Comparison of ENCODE assay signal across 6 cellular contexts in the genomic region with DNA sequence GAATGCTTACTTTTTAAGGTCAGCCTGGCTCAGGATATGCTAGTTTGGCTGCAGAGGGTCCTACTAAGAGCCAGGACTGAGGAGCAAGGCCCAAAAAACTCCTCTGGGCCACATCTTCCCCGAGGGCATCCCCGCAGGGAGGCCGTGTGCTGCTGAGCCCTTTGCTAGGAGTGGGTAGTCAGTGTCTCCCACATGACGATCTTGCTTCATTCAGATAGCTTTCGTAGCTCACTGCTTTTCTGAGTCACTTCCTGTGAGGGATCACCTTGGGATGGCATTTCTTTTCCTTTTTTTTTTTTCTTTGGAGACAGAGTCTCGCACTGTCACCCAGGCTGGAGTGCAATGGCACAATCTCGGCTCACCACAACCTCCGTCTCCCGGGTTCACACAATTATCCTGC. TPM values are rescaled to one million over a fixed set of nuclear protein-coding genes. Genes with fewer than 3 reads are reported as not detected.
DNase-seq lines count a peak whose midpoint lies in the region; ATAC-seq, FAIRE-seq and TF ChIP-seq lines count a peak whose summit lies in the region.
"Not testable (repeated sequence)": the region's sequence is repeated elsewhere in the genome, so short reads cannot be mapped to it uniquely, and the experiment has no call there.
"Had no signal": no experiment of that assay in that cellular context is flagged by ENCODE, and none has a peak within 500 bp of the region (broad histone marks: within the 10 kb centered on the region; RNA-seq: fewer than 3 reads in every experiment).

No MANE protein-coding gene starts in this region.

- H3K27me3 ChIP-seq in PC-3 (ENCODE audit: low read length); foreskin keratinocyte; thoracic aorta (replicated peaks; ENCODE audit: insufficient read depth): not testable (repeated sequence)

- not testable (repeated sequence) for FAIRE-seq in A549 (lab: Jason Lieb, UNC)

- H3K27ac ChIP-seq in A549; PC-3 (ENCODE audit: low read length); foreskin keratinocyte; thoracic aorta: not testable (repeated sequence)

- not testable (repeated sequence) for TF ChIP-seq RAD21 in A549 (conservative IDR thresholded peaks at IDR 0.05 in 1 of 2, IDR thresholded peaks at IDR 0.05 in 1 of 2)

- TF ChIP-seq POLR2A in A549 (IDR thresholded peaks at IDR 0.05; ENCODE audit: low read length), result not testable (repeated sequence)

- H3K9me2 ChIP-seq in PC-3 (replicated peaks; ENCODE audit: low read length), result not testable (repeated sequence)

- not testable (repeated sequence) for H3K9ac ChIP-seq in PC-3 (ENCODE audit: low read length)

- not testable (repeated sequence) for H4K20me1 ChIP-seq in PC-3 (ENCODE audit: low read length)

- not testable (repeated sequence) for H3K4me3 ChIP-seq in A549; PC-3 (ENCODE audit: low read length); thoracic aorta

- DNase-seq in A549 (ENCODE audit: low read depth in 1 of 2, low spot score in 1 of 2); PC-3; foreskin keratinocyte; thoracic aorta (ENCODE audit: low spot score): not testable (repeated sequence)

- not testable (repeated sequence) for H3K36me3 ChIP-seq in PC-3 (ENCODE audit: low read depth, low read length); thoracic aorta

- not testable (repeated sequence) for H3K4me2 ChIP-seq in A549; PC-3 (ENCODE audit: low read length)

- not testable (repeated sequence) for H3F3A ChIP-seq in PC-3 (ENCODE audit: low read length, unreplicated experiment)

- not testable (repeated sequence) for TF ChIP-seq CTCF in A549 (IDR thresholded peaks at IDR 0.05); PC-3 (conservative IDR thresholded peaks at IDR 0.05; ENCODE audit: low read depth, low read length); foreskin keratinocyte (conservative IDR thresholded peaks at IDR 0.05); thoracic aorta (IDR thresholded peaks at IDR 0.05)

- POLR2A ChIA-PET in A549 (lab: Yijun Ruan, JAX); PC-3 (lab: Charles Lee; ENCODE audit: unreplicated experiment): not testable (repeated sequence)

- CTCF ChIA-PET in A549 (lab: Yijun Ruan, JAX); PC-3 (lab: Charles Lee): not testable (repeated sequence)

- peak; percentile 75 to 95 for ATAC-seq in A549
- ATAC-seq in PC-3, result peak; percentile 51; the same call in 1 of the 2 replicates
- peak; percentile 46; the same call in 1 of the 3 replicates for ATAC-seq in SK-N-SH treated with all-trans-retinoic acid at 6 μM for 48 hours
- ATAC-seq in foreskin keratinocyte, result peak; percentile 73
- peak; percentile 51 for ATAC-seq in thoracic aorta (ENCODE audit: insufficient number of reproducible peaks, low FRiP score, low read depth)

- WGBS in A549 (ENCODE audit: missing lambda C conversion rate), result no CpG with 5 or more reads among the region's 9 CpGs

- not testable (repeated sequence) for TF ChIP-seq EP300 in A549 (IDR thresholded peaks at IDR 0.05)

- BruUV-seq in PC-3 (replicated peaks; lab: Mats Ljungman, UMichigan), result not testable (repeated sequence)

- H3K4me1 ChIP-seq in A549; PC-3 (ENCODE audit: insufficient read depth, low read length); foreskin keratinocyte; thoracic aorta (ENCODE audit: control insufficient read depth in 1 of 2, low read depth in 2 of 2): not testable (repeated sequence)

- intact Hi-C loops in PC-3 (cut with micrococcal nuclease), result not testable (repeated sequence)

- H2AFZ ChIP-seq in PC-3 (ENCODE audit: low read length), result not testable (repeated sequence)

- H3K9me3 ChIP-seq in A549; PC-3 (ENCODE audit: low read length); thoracic aorta: not testable (repeated sequence)

- not testable (repeated sequence) for H3K79me2 ChIP-seq in PC-3 (ENCODE audit: low read length)

RNA-seq across cellular contexts. Expression of gene RIMBP3B, which starts 6.5 kb away (rescaled TPM):
- 0.08 and 0.11 TPM in 2 replicates for polyA plus RNA-seq in A549 (2011; rRNA removed)
- 0.03 and 0.06 TPM in 2 replicates for polyA plus RNA-seq in A549 (2012; cell fraction: cytosol; rRNA removed)
- polyA plus RNA-seq in A549 (2012; cell fraction: nucleus; rRNA removed), result 0.17 and 0.22 TPM in 2 replicates
- polyA plus RNA-seq in A549 (2017; fragmentation: RNase III; extraction: RNeasy Plus Mini Kit Qiagen cat#74134 plus additional on column Dnase treatment), result 0.14 to 0.24 TPM (median 0.16 TPM) in 3 replicates
- 0.12 and 0.34 TPM in 2 replicates for polyA minus RNA-seq in A549 (2011; rRNA and poly(A)+ RNA removed)
- 0.06 TPM in 1 of 2 replicates, not detected in the other for total RNA-seq in PC-3 (2014; rRNA removed)
- total RNA-seq in foreskin keratinocyte, result 0.14 TPM in 1 of 2 replicates, not detected in the other
- polyA plus RNA-seq in foreskin keratinocyte, result 0.01 and 0.03 TPM in 2 replicates
- not detected for total RNA-seq in thoracic aorta
- total RNA-seq: CD4-positive, CD25-positive, alpha-beta regulatory T cell had no signal

RNA-seq across cellular contexts. Expression of gene HIC2, which starts 27.2 kb away (rescaled TPM):
- polyA plus RNA-seq in A549 (2011; rRNA removed), result 1.0 and 1.1 TPM in 2 replicates
- polyA plus RNA-seq in A549 (2012; cell fraction: cytosol; rRNA removed), result 1.1 and 1.6 TPM in 2 replicates
- 4.6 and 5.2 TPM in 2 replicates for polyA plus RNA-seq in A549 (2012; cell fraction: nucleus; rRNA removed)
- polyA plus RNA-seq in A549 (2017; fragmentation: RNase III; extraction: RNeasy Plus Mini Kit Qiagen cat#74134 plus additional on column Dnase treatment), result 2.7 to 2.9 TPM (median 2.8 TPM) in 3 replicates
- 1.7 and 2.3 TPM in 2 replicates for polyA minus RNA-seq in A549 (2011; rRNA and poly(A)+ RNA removed)
- 3.5 and 4.8 TPM in 2 replicates for total RNA-seq in PC-3 (2014; rRNA removed)
- 2.9 and 3.2 TPM in 2 replicates for total RNA-seq in foreskin keratinocyte
- 0.88 and 1.0 TPM in 2 replicates for polyA plus RNA-seq in foreskin keratinocyte
- 1 to 10 TPM; 2.8 to 8.2 TPM for total RNA-seq in thoracic aorta
